In genomic region chr1:198756470-198756869, GRCh38 we compare ENCODE assay signal across 8 cellular contexts.
DNase-seq lines count a peak whose midpoint lies in the region; ATAC-seq and TF ChIP-seq lines count a peak whose summit lies in the region.

No MANE protein-coding gene starts in this region.

- H3K27ac ChIP-seq in 22Rv1 (no peak overlapping the region), RWPE1 (no peak overlapping the region)

- POLR2A ChIA-PET in RWPE1 (lab: Yijun Ruan, JAX; ENCODE audit: low non-redundant PET), result no interaction called here

- H3K4me3 ChIP-seq in fibroblast of villous mesenchyme (ENCODE audit: low read depth, low read length), result no peak overlapping the region

- TF ChIP-seq CTCF in 22Rv1 (IDR thresholded peaks at IDR 0.05) (peak; percentile 64), RWPE1 (conservative IDR thresholded peaks at IDR 0.05; ENCODE audit: low read depth) (peak; percentile 59; the same call in 1 of the 2 replicates), fibroblast of villous mesenchyme (IDR thresholded peaks at IDR 0.05; ENCODE audit: insufficient read depth, low read depth, low read length) (peak; percentile 22)

- peak; percentile 59 for DNase-seq in DMS53 treated with DMSO at 0.1 percent for 48 hours (lab: John Stamatoyannopoulos, UW; ENCODE audit: unreplicated experiment)
- DNase-seq in RWPE1 (ENCODE audit: low spot score), result peak; percentile 17
- no peak for DNase-seq in fibroblast of villous mesenchyme (ENCODE audit: low read depth)
- DNase-seq in ureter (ENCODE audit: low spot score), result no peak
- DNase-seq in NCI-H187 treated with DMSO at 0.1 percent for 48 hours (lab: John Stamatoyannopoulos, UW), result no peak
- DNase-seq in activated effector memory CD4-positive, alpha-beta T cell treated with anti-CD3 and anti-CD28 coated beads, Interleukin-2, amount 50 U/mL, for 16 hours, result no peak

- no peak for ATAC-seq in HG02938 (IDR thresholded peaks at IDR 0.05; ENCODE audit: unreplicated experiment)

- CTCF ChIA-PET in RWPE1 (lab: Yijun Ruan, JAX), result interaction anchor here (0.6 to 1.9 kb wide), 13 partner anchors 9 to 957 kb away, joined by 3 to 12 read pairs (median 4); no protein-coding TSS in a partner anchor

Comparison
In these comparisons a context has a peak if more than half of its experiments do, and no peak if none do; other contexts are left out.
1. DNase-seq: peak in DMS53 treated with DMSO at 0.1 percent for 48 hours (single experiment) and RWPE1 (single experiment); none in fibroblast of villous mesenchyme (single experiment), ureter (single experiment), NCI-H187 treated with DMSO at 0.1 percent for 48 hours (single experiment) and activated effector memory CD4-positive, alpha-beta T cell treated with anti-CD3 and anti-CD28 coated beads, Interleukin-2, amount 50 U/mL, for 16 hours (single experiment).
2. Peak in every context shown above with its lines, with median percentiles within 50 percentile points of each other: CTCF ChIP-seq.